8 cellular contexts compared by ENCODE assay signal in the genomic region with DNA sequence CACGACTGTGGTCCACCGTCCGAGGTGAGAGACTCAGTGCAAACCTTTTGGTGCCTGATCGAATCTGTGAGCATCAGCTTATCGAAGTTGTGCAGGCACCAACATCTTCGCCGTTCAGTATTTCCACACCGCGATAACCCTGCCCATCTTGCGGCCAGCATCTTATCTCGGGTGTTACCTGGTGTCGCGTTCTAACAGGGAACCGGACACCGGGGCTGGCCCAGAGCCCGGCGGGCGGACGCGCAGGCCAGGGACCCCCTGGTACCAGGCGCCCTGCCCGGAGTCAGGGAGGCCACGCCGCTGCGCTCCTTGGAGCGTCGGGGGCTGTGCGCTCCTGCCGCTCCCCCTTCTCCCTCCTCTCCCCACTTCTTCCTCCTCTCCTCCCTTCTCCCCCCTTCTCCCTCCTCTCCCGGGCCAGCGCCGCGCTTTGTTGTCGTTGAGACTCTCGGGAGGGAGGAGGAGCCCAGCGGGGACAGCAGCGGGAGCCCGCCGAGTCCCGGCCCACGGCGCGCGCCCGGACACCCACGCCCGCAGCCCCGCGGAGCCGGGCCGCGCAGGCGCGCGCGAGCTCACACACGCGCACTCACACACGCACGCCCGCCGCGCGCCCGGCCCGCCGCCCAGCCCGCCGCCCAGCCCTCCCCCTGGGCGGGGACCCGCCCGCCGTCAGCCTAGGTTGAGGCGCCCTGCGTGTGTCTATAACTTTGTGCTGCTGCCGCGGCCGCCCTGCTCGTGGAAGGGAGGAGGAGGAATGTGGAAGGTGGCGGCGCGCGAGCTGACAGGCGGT. TPM values are rescaled to one million over a fixed set of nuclear protein-coding genes. Genes with fewer than 3 reads are reported as not detected.
DNase-seq lines count a peak whose midpoint lies in the region; ATAC-seq lines count a peak whose summit lies in the region.

No MANE protein-coding gene starts in this region.

- DNase-seq in NCI-H2081 (lab: John Stamatoyannopoulos, UW) (peak; percentile 35 to 67), NCI-H2081 treated with DMSO at 0.1 percent for 48 hours (lab: John Stamatoyannopoulos, UW) (no peak), NCI-H460 (ENCODE audit: extremely low read depth, low read depth) (peak; percentile 64), cerebellar nuclear complex (lab: John Stamatoyannopoulos, UW) (peak; percentile 62 to 76), kidney glomerular epithelial cell (lab: John Stamatoyannopoulos, UW) (peak; percentile 55)
- DNase-seq in activated CD4-positive, alpha-beta T cell treated with anti-CD3 and anti-CD28 coated beads for 1 hour: peak; percentile 83
- peak; percentile 72 for DNase-seq in stimulated activated CD4-positive, alpha-beta T cell treated with anti-CD3 and anti-CD28 coated beads, Interleukin-15, amount 100 ng/mL, for 48 hours (ENCODE audit: low read depth in 2 of 2)

- peak; percentile 32 for ATAC-seq in HG03095 (IDR thresholded peaks at IDR 0.05; ENCODE audit: unreplicated experiment)

RNA-seq across cellular contexts. Expression of gene FOXO3, which starts 1.4 kb away (rescaled TPM):
- 6.0 and 6.2 TPM in 2 replicates for total RNA-seq in NCI-H460 (2014; rRNA removed; shearing (Covaris generic))
- polyA plus RNA-seq in NCI-H460 (2014; cell fraction: nucleus; rRNA removed): 1.8 and 2.1 TPM in 2 replicates
